Comparison of ENCODE assay signal across 1 cellular context in the genomic region with DNA sequence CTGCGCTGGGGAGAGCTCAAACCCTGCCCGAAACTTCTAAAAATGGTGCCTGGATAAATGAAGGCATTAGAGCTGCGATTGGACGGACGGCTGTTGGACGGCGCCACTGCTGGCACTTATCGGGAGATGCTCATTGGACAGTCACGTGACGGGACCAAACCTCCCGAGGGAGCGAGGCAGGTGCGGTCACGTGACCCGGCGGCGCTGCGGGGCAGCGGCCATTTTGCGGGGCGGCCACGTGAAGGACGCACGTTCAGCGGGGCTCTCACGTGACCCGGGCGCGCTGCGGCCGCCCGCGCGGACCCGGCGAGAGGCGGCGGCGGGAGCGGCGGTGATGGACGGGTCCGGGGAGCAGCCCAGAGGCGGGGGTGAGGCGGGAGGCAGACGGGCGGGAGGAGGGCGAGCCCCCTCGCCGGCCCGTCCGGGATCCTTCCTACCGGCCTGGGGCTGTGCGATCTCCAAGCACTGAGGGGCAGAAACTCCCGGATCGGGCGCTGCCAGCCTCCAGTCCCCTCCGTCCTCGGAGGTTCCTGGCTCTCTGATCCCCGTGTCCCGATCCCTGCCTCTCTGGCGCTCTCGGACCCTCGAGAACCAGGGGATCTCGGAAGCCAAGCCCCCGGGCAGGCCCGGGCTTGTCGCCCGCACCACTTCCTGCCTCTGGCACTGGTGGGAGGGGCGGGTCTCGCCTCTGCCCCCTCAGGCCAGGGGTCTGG.
A peak's percentile ranks its signal among the peaks of the same experiment; 100 is the strongest.
TF ChIP-seq lines count a peak whose summit lies in the region.

A gene (plus strand): TSS at position 281 of the 713 bp plus-strand sequence. CDS start 54 bp downstream, at position 335.

TF ChIP-seq in K562, 482 proteins besides CTCF, POLR2A, EP300 and RAD21 (continued from another document and continues in another):
- TF ChIP-seq, protein P1, sequence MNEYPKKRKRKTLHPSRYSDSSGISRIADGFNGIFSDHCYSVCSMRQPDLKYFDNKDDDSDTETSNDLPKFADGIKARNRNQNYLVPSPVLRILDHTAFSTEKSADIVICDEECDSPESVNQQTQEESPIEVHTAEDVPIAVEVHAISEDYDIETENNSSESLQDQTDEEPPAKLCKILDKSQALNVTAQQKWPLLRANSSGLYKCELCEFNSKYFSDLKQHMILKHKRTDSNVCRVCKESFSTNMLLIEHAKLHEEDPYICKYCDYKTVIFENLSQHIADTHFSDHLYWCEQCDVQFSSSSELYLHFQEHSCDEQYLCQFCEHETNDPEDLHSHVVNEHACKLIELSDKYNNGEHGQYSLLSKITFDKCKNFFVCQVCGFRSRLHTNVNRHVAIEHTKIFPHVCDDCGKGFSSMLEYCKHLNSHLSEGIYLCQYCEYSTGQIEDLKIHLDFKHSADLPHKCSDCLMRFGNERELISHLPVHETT (CRISPR knock-in tag; conservative IDR thresholded peaks at IDR 0.05 in 1 of 2, IDR thresholded peaks at IDR 0.05 in 1 of 2) = peak in 1 of 2 experiments; percentile 91; a peak in 2 of 4 replicates
- peak; percentile 48 to 96; a peak in 2 of 4 replicates for TF ChIP-seq FOXK2 (conservative IDR thresholded peaks at IDR 0.05 in 1 of 2, IDR thresholded peaks at IDR 0.05 in 1 of 2; ENCODE audit: low read depth in 2 of 2)
- 0 out of 2 replicates have a peak, but pooled peaks have one; percentile 9 for TF ChIP-seq ERF (CRISPR knock-in tag; IDR thresholded peaks at IDR 0.05)
- no peak for TF ChIP-seq MCM7 (IDR thresholded peaks at IDR 0.05)
- peak; percentile 51 to 80; a peak in 3 of 4 replicates for TF ChIP-seq TEAD1 (CRISPR knock-in tag; IDR thresholded peaks at IDR 0.05)
- TF ChIP-seq, protein P2, sequence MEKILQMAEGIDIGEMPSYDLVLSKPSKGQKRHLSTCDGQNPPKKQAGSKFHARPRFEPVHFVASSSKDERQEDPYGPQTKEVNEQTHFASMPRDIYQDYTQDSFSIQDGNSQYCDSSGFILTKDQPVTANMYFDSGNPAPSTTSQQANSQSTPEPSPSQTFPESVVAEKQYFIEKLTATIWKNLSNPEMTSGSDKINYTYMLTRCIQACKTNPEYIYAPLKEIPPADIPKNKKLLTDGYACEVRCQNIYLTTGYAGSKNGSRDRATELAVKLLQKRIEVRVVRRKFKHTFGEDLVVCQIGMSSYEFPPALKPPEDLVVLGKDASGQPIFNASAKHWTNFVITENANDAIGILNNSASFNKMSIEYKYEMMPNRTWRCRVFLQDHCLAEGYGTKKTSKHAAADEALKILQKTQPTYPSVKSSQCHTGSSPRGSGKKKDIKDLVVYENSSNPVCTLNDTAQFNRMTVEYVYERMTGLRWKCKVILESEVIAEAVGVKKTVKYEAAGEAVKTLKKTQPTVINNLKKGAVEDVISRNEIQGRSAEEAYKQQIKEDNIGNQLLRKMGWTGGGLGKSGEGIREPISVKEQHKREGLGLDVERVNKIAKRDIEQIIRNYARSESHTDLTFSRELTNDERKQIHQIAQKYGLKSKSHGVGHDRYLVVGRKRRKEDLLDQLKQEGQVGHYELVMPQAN (IDR thresholded peaks at IDR 0.05; ENCODE audit: borderline replicate concordance) = peak; percentile 15; the same call in 1 of the 2 replicates
- TF ChIP-seq, protein P3, sequence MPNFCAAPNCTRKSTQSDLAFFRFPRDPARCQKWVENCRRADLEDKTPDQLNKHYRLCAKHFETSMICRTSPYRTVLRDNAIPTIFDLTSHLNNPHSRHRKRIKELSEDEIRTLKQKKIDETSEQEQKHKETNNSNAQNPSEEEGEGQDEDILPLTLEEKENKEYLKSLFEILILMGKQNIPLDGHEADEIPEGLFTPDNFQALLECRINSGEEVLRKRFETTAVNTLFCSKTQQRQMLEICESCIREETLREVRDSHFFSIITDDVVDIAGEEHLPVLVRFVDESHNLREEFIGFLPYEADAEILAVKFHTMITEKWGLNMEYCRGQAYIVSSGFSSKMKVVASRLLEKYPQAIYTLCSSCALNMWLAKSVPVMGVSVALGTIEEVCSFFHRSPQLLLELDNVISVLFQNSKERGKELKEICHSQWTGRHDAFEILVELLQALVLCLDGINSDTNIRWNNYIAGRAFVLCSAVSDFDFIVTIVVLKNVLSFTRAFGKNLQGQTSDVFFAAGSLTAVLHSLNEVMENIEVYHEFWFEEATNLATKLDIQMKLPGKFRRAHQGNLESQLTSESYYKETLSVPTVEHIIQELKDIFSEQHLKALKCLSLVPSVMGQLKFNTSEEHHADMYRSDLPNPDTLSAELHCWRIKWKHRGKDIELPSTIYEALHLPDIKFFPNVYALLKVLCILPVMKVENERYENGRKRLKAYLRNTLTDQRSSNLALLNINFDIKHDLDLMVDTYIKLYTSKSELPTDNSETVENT (CRISPR knock-in tag; IDR thresholded peaks at IDR 0.05) = 0 out of 2 replicates have a peak, but pooled peaks have one; percentile 1
- TF ChIP-seq, protein P4, sequence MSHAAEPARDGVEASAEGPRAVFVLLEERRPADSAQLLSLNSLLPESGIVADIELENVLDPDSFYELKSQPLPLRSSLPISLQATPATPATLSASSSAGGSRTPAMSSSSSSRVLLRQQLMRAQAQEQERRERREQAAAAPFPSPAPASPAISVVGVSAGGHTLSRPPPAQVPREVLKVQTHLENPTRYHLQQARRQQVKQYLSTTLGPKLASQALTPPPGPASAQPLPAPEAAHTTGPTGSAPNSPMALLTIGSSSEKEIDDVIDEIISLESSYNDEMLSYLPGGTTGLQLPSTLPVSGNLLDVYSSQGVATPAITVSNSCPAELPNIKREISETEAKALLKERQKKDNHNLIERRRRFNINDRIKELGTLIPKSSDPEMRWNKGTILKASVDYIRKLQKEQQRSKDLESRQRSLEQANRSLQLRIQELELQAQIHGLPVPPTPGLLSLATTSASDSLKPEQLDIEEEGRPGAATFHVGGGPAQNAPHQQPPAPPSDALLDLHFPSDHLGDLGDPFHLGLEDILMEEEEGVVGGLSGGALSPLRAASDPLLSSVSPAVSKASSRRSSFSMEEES (CRISPR knock-in tag; IDR thresholded peaks at IDR 0.05) = peak; percentile 100
- no peak for TF ChIP-seq TBL1XR1 (IDR thresholded peaks at IDR 0.05; ENCODE audit: low read length in 2 of 2)
- no peak for TF ChIP-seq RBM34 (IDR thresholded peaks at IDR 0.05; ENCODE audit: borderline replicate concordance, insufficient read depth, low read length)
- no peak for TF ChIP-seq DMBX1 (CRISPR knock-in tag; IDR thresholded peaks at IDR 0.05; ENCODE audit: borderline replicate concordance)
- TF ChIP-seq TOE1 (IDR thresholded peaks at IDR 0.05; ENCODE audit: borderline replicate concordance) = peak; percentile 100
- TF ChIP-seq TOE1 (CRISPR knock-in tag; IDR thresholded peaks at IDR 0.05; ENCODE audit: borderline replicate concordance, low read depth) = no peak
- TF ChIP-seq, protein P5, sequence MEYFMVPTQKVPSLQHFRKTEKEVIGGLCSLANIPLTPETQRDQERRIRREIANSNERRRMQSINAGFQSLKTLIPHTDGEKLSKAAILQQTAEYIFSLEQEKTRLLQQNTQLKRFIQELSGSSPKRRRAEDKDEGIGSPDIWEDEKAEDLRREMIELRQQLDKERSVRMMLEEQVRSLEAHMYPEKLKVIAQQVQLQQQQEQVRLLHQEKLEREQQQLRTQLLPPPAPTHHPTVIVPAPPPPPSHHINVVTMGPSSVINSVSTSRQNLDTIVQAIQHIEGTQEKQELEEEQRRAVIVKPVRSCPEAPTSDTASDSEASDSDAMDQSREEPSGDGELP (CRISPR knock-in tag; IDR thresholded peaks at IDR 0.05; ENCODE audit: borderline replicate concordance) = peak; percentile 86
- TF ChIP-seq RB1 (IDR thresholded peaks at IDR 0.05; ENCODE audit: low read depth) = peak; percentile 95
- peak; percentile 16 for TF ChIP-seq ZFP36 (IDR thresholded peaks at IDR 0.05; ENCODE audit: low read depth, low read length, partially characterized antibody)
- TF ChIP-seq, protein P6, sequence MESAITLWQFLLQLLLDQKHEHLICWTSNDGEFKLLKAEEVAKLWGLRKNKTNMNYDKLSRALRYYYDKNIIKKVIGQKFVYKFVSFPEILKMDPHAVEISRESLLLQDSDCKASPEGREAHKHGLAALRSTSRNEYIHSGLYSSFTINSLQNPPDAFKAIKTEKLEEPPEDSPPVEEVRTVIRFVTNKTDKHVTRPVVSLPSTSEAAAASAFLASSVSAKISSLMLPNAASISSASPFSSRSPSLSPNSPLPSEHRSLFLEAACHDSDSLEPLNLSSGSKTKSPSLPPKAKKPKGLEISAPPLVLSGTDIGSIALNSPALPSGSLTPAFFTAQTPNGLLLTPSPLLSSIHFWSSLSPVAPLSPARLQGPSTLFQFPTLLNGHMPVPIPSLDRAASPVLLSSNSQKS (CRISPR knock-in tag; IDR thresholded peaks at IDR 0.05) = no peak
- TF ChIP-seq, protein P7, sequence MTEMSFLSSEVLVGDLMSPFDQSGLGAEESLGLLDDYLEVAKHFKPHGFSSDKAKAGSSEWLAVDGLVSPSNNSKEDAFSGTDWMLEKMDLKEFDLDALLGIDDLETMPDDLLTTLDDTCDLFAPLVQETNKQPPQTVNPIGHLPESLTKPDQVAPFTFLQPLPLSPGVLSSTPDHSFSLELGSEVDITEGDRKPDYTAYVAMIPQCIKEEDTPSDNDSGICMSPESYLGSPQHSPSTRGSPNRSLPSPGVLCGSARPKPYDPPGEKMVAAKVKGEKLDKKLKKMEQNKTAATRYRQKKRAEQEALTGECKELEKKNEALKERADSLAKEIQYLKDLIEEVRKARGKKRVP (CRISPR knock-in tag; IDR thresholded peaks at IDR 0.05) = no peak
- TF ChIP-seq, protein P8, sequence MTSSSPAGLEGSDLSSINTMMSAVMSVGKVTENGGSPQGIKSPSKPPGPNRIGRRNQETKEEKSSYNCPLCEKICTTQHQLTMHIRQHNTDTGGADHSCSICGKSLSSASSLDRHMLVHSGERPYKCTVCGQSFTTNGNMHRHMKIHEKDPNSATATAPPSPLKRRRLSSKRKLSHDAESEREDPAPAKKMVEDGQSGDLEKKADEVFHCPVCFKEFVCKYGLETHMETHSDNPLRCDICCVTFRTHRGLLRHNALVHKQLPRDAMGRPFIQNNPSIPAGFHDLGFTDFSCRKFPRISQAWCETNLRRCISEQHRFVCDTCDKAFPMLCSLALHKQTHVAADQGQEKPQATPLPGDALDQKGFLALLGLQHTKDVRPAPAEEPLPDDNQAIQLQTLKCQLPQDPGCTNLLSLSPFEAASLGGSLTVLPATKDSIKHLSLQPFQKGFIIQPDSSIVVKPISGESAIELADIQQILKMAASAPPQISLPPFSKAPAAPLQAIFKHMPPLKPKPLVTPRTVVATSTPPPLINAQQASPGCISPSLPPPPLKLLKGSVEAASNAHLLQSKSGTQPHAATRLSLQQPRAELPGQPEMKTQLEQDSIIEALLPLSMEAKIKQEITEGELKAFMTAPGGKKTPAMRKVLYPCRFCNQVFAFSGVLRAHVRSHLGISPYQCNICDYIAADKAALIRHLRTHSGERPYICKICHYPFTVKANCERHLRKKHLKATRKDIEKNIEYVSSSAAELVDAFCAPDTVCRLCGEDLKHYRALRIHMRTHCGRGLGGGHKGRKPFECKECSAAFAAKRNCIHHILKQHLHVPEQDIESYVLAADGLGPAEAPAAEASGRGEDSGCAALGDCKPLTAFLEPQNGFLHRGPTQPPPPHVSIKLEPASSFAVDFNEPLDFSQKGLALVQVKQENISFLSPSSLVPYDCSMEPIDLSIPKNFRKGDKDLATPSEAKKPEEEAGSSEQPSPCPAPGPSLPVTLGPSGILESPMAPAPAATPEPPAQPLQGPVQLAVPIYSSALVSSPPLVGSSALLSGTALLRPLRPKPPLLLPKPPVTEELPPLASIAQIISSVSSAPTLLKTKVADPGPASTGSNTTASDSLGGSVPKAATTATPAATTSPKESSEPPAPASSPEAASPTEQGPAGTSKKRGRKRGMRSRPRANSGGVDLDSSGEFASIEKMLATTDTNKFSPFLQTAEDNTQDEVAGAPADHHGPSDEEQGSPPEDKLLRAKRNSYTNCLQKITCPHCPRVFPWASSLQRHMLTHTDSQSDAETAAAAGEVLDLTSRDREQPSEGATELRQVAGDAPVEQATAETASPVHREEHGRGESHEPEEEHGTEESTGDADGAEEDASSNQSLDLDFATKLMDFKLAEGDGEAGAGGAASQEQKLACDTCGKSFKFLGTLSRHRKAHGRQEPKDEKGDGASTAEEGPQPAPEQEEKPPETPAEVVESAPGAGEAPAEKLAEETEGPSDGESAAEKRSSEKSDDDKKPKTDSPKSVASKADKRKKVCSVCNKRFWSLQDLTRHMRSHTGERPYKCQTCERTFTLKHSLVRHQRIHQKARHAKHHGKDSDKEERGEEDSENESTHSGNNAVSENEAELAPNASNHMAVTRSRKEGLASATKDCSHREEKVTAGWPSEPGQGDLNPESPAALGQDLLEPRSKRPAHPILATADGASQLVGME (CRISPR knock-in tag; IDR thresholded peaks at IDR 0.05) = peak; percentile 90
- TF ChIP-seq DPF2 (IDR thresholded peaks at IDR 0.05) = 0 out of 2 replicates have a peak, but pooled peaks have one; percentile 45
- TF ChIP-seq, protein P9, sequence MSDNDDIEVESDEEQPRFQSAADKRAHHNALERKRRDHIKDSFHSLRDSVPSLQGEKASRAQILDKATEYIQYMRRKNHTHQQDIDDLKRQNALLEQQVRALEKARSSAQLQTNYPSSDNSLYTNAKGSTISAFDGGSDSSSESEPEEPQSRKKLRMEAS (CRISPR knock-in tag; IDR thresholded peaks at IDR 0.05) = peak; percentile 96
- peak; percentile 22 for TF ChIP-seq SP2 (IDR thresholded peaks at IDR 0.05; ENCODE audit: extremely low read depth, low read depth, low read length, poor library complexity, severe bottlenecking)
- peak; percentile 47; the same call in 1 of the 2 replicates for TF ChIP-seq ARID1B (IDR thresholded peaks at IDR 0.05)
- peak; percentile 81 for TF ChIP-seq PHF20 (IDR thresholded peaks at IDR 0.05; ENCODE audit: partially characterized antibody)
- TF ChIP-seq C11orf30 (IDR thresholded peaks at IDR 0.05; ENCODE audit: low read depth) = peak; percentile 78
- TF ChIP-seq XRCC3 (IDR thresholded peaks at IDR 0.05) = no peak
- peak; percentile 80 for TF ChIP-seq NR2C1 (IDR thresholded peaks at IDR 0.05)
- peak; percentile 47; the same call in 1 of the 2 replicates for TF ChIP-seq NR2C1 (tag; IDR thresholded peaks at IDR 0.05)
- TF ChIP-seq, protein P10, sequence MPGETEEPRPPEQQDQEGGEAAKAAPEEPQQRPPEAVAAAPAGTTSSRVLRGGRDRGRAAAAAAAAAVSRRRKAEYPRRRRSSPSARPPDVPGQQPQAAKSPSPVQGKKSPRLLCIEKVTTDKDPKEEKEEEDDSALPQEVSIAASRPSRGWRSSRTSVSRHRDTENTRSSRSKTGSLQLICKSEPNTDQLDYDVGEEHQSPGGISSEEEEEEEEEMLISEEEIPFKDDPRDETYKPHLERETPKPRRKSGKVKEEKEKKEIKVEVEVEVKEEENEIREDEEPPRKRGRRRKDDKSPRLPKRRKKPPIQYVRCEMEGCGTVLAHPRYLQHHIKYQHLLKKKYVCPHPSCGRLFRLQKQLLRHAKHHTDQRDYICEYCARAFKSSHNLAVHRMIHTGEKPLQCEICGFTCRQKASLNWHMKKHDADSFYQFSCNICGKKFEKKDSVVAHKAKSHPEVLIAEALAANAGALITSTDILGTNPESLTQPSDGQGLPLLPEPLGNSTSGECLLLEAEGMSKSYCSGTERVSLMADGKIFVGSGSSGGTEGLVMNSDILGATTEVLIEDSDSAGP (CRISPR knock-in tag; IDR thresholded peaks at IDR 0.05) = no peak
- no peak for TF ChIP-seq ZNF561 (CRISPR knock-in tag; conservative IDR thresholded peaks at IDR 0.05)
- TF ChIP-seq, protein P11, sequence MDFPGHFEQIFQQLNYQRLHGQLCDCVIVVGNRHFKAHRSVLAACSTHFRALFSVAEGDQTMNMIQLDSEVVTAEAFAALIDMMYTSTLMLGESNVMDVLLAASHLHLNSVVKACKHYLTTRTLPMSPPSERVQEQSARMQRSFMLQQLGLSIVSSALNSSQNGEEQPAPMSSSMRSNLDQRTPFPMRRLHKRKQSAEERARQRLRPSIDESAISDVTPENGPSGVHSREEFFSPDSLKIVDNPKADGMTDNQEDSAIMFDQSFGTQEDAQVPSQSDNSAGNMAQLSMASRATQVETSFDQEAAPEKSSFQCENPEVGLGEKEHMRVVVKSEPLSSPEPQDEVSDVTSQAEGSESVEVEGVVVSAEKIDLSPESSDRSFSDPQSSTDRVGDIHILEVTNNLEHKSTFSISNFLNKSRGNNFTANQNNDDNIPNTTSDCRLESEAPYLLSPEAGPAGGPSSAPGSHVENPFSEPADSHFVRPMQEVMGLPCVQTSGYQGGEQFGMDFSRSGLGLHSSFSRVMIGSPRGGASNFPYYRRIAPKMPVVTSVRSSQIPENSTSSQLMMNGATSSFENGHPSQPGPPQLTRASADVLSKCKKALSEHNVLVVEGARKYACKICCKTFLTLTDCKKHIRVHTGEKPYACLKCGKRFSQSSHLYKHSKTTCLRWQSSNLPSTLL (IDR thresholded peaks at IDR 0.05) = no peak
